Comparison of ENCODE assay signal across 2 cellular contexts in genomic region chr4:76804060-76804459, GRCh38.
TF ChIP-seq lines count a peak whose summit lies in the region.

No MANE protein-coding gene starts in this region.

TF ChIP-seq in IMR-90, 13 proteins besides CTCF, POLR2A, EP300 and RAD21 (continued from another document):
- no peak for TF ChIP-seq CHD1 (IDR thresholded peaks at IDR 0.05; ENCODE audit: low read depth, low read length)
- TF ChIP-seq CEBPB (IDR thresholded peaks at IDR 0.05; ENCODE audit: low read depth, low read length), result no peak
- no peak for TF ChIP-seq USF2 (IDR thresholded peaks at IDR 0.05; ENCODE audit: low read depth, low read length)

TF ChIP-seq in K562, 482 proteins besides CTCF, POLR2A, EP300 and RAD21 (continued from another document):
- no peak for TF ChIP-seq ZNF740 (CRISPR knock-in tag; IDR thresholded peaks at IDR 0.05)
- TF ChIP-seq ZNF740 (tag; IDR thresholded peaks at IDR 0.05), result no peak
- TF ChIP-seq CREBBP (IDR thresholded peaks at IDR 0.05; ENCODE audit: low read depth, low read length), result no peak
- TF ChIP-seq HDAC2 (IDR thresholded peaks at IDR 0.05), result no peak
- TF ChIP-seq CTCFL (IDR thresholded peaks at IDR 0.05; ENCODE audit: borderline replicate concordance, insufficient read depth, low read depth, low read length, poor library complexity, severe bottlenecking), result no peak
- no peak for TF ChIP-seq STAG1 (CRISPR knock-in tag; IDR thresholded peaks at IDR 0.05; ENCODE audit: borderline replicate concordance)
- TF ChIP-seq, protein P1, sequence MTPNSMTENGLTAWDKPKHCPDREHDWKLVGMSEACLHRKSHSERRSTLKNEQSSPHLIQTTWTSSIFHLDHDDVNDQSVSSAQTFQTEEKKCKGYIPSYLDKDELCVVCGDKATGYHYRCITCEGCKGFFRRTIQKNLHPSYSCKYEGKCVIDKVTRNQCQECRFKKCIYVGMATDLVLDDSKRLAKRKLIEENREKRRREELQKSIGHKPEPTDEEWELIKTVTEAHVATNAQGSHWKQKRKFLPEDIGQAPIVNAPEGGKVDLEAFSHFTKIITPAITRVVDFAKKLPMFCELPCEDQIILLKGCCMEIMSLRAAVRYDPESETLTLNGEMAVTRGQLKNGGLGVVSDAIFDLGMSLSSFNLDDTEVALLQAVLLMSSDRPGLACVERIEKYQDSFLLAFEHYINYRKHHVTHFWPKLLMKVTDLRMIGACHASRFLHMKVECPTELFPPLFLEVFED (CRISPR knock-in tag; conservative IDR thresholded peaks at IDR 0.05), result no peak
- TF ChIP-seq RBFOX2 (IDR thresholded peaks at IDR 0.05; ENCODE audit: low read depth, low read length), result no peak
- TF ChIP-seq GATAD2A (IDR thresholded peaks at IDR 0.05), result no peak
- TF ChIP-seq, protein P2, sequence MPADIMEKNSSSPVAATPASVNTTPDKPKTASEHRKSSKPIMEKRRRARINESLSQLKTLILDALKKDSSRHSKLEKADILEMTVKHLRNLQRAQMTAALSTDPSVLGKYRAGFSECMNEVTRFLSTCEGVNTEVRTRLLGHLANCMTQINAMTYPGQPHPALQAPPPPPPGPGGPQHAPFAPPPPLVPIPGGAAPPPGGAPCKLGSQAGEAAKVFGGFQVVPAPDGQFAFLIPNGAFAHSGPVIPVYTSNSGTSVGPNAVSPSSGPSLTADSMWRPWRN (IDR thresholded peaks at IDR 0.05; ENCODE audit: low read depth), result no peak
- TF ChIP-seq, protein P3, sequence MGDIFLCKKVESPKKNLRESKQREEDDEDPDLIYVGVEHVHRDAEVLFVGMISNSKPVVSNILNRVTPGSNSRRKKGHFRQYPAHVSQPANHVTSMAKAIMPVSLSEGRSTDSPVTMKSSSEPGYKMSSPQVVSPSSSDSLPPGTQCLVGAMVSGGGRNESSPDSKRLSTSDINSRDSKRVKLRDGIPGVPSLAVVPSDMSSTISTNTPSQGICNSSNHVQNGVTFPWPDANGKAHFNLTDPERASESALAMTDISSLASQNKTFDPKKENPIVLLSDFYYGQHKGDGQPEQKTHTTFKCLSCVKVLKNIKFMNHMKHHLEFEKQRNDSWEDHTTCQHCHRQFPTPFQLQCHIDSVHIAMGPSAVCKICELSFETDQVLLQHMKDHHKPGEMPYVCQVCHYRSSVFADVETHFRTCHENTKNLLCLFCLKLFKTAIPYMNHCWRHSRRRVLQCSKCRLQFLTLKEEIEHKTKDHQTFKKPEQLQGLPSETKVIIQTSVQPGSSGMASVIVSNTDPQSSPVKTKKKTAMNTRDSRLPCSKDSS (IDR thresholded peaks at IDR 0.05; ENCODE audit: low read depth, partially characterized antibody), result no peak
- TF ChIP-seq PHTF2 (CRISPR knock-in tag; IDR thresholded peaks at IDR 0.05), result no peak
- TF ChIP-seq TAL1 (IDR thresholded peaks at IDR 0.05), result no peak
- no peak for TF ChIP-seq DEAF1 (CRISPR knock-in tag; IDR thresholded peaks at IDR 0.05)
- TF ChIP-seq, protein P4, sequence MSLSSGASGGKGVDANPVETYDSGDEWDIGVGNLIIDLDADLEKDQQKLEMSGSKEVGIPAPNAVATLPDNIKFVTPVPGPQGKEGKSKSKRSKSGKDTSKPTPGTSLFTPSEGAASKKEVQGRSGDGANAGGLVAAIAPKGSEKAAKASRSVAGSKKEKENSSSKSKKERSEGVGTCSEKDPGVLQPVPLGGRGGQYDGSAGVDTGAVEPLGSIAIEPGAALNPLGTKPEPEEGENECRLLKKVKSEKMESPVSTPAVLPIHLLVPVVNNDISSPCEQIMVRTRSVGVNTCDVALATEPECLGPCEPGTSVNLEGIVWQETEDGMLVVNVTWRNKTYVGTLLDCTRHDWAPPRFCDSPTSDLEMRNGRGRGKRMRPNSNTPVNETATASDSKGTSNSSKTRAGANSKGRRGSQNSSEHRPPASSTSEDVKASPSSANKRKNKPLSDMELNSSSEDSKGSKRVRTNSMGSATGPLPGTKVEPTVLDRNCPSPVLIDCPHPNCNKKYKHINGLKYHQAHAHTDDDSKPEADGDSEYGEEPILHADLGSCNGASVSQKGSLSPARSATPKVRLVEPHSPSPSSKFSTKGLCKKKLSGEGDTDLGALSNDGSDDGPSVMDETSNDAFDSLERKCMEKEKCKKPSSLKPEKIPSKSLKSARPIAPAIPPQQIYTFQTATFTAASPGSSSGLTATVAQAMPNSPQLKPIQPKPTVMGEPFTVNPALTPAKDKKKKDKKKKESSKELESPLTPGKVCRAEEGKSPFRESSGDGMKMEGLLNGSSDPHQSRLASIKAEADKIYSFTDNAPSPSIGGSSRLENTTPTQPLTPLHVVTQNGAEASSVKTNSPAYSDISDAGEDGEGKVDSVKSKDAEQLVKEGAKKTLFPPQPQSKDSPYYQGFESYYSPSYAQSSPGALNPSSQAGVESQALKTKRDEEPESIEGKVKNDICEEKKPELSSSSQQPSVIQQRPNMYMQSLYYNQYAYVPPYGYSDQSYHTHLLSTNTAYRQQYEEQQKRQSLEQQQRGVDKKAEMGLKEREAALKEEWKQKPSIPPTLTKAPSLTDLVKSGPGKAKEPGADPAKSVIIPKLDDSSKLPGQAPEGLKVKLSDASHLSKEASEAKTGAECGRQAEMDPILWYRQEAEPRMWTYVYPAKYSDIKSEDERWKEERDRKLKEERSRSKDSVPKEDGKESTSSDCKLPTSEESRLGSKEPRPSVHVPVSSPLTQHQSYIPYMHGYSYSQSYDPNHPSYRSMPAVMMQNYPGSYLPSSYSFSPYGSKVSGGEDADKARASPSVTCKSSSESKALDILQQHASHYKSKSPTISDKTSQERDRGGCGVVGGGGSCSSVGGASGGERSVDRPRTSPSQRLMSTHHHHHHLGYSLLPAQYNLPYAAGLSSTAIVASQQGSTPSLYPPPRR (CRISPR knock-in tag; IDR thresholded peaks at IDR 0.05; ENCODE audit: borderline replicate concordance), result no peak
- TF ChIP-seq, protein P5, sequence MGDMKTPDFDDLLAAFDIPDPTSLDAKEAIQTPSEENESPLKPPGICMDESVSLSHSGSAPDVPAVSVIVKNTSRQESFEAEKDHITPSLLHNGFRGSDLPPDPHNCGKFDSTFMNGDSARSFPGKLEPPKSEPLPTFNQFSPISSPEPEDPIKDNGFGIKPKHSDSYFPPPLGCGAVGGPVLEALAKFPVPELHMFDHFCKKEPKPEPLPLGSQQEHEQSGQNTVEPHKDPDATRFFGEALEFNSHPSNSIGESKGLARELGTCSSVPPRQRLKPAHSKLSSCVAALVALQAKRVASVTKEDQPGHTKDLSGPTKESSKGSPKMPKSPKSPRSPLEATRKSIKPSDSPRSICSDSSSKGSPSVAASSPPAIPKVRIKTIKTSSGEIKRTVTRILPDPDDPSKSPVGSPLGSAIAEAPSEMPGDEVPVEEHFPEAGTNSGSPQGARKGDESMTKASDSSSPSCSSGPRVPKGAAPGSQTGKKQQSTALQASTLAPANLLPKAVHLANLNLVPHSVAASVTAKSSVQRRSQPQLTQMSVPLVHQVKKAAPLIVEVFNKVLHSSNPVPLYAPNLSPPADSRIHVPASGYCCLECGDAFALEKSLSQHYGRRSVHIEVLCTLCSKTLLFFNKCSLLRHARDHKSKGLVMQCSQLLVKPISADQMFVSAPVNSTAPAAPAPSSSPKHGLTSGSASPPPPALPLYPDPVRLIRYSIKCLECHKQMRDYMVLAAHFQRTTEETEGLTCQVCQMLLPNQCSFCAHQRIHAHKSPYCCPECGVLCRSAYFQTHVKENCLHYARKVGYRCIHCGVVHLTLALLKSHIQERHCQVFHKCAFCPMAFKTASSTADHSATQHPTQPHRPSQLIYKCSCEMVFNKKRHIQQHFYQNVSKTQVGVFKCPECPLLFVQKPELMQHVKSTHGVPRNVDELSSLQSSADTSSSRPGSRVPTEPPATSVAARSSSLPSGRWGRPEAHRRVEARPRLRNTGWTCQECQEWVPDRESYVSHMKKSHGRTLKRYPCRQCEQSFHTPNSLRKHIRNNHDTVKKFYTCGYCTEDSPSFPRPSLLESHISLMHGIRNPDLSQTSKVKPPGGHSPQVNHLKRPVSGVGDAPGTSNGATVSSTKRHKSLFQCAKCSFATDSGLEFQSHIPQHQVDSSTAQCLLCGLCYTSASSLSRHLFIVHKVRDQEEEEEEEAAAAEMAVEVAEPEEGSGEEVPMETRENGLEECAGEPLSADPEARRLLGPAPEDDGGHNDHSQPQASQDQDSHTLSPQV (IDR thresholded peaks at IDR 0.05), result no peak
- TF ChIP-seq TARDBP (IDR thresholded peaks at IDR 0.05), result no peak
- TF ChIP-seq, protein P6, sequence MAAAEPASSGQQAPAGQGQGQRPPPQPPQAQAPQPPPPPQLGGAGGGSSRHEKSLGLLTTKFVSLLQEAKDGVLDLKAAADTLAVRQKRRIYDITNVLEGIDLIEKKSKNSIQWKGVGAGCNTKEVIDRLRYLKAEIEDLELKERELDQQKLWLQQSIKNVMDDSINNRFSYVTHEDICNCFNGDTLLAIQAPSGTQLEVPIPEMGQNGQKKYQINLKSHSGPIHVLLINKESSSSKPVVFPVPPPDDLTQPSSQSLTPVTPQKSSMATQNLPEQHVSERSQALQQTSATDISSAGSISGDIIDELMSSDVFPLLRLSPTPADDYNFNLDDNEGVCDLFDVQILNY (CRISPR knock-in tag; IDR thresholded peaks at IDR 0.05), result no peak
